22 cellular contexts compared by ENCODE assay signal in genomic region chr18:48910972-48911545, GRCh38.
"Had no signal": no experiment of that assay in that cellular context is flagged by ENCODE, and none has a peak within 500 bp of the region (broad histone marks: within the 10 kb centered on the region; RNA-seq: fewer than 3 reads in every experiment).

No MANE protein-coding gene starts in this region.

- H3K27me3 Mint-ChIP-seq: type B pancreatic cell had no signal

- H3K27me3 ChIP-seq: hepatocyte, spleen, testis had no signal

- H3K36me3 ChIP-seq: spleen, WERI-Rb-1 had no signal

- H3K79me2 ChIP-seq: hepatocyte had no signal

- H3K4me3 ChIP-seq: hepatocyte, spleen, testis had no signal

- H2AFZ ChIP-seq: hepatocyte had no signal

- H3K4me2 ChIP-seq: hepatocyte had no signal

- H3K36me3 Mint-ChIP-seq: immature natural killer cell, type B pancreatic cell had no signal

- H3K4me3 Mint-ChIP-seq: activated naive CD4-positive, alpha-beta T cell treated with anti-CD3 and anti-CD28 coated beads for 36 hours; activated T-cell treated with anti-CD3 and anti-CD28 coated beads, Interleukin-2, amount 50 U/mL, for 4 hours; immature natural killer cell; nephron; type B pancreatic cell had no signal

- H3K9me3 Mint-ChIP-seq: activated naive CD4-positive, alpha-beta T cell treated with anti-CD3 and anti-CD28 coated beads for 36 hours; activated naive CD8-positive, alpha-beta T cell treated with anti-CD3 and anti-CD28 coated beads, Interleukin-2, amount 10 ng/mL, durations not matched to agents 7 days and 5 days; activated T-cell treated with anti-CD3 and anti-CD28 coated beads, Interleukin-2, amount 50 U/mL, for 4 hours; activated T-helper 2 cell treated with anti-CD3 and anti-CD28 coated beads, Interferon-gamma antibody, Interleukin-2, Interleukin-4, amounts not matched to agents 10 μg/mL and 5 μg/mL and 100 μg/mL, durations not matched to agents 14 hours and 24 hours and 36 hours; immature natural killer cell; nephron; type B pancreatic cell had no signal

- H3K9me3 ChIP-seq: spleen, testis had no signal

- DNase-seq: activated CD8-positive, alpha-beta memory T cell treated with anti-CD3 and anti-CD28 coated beads for 24 hours; activated CD8-positive, alpha-beta memory T cell treated with anti-CD3 and anti-CD28 coated beads, Interleukin-2, amount 50 U/mL, for 4 hours; activated naive CD4-positive, alpha-beta T cell treated with anti-CD3 and anti-CD28 coated beads for 36 hours; activated naive CD8-positive, alpha-beta T cell treated with anti-CD3 and anti-CD28 coated beads, Interleukin-2, amount 10 ng/mL, durations not matched to agents 7 days and 5 days; activated T-cell treated with anti-CD3 and anti-CD28 coated beads, Interleukin-2, amount 50 U/mL, for 4 hours; amygdala; effector memory CD4-positive, alpha-beta T cell; foreskin melanocyte; immature natural killer cell; kidney glomerular epithelial cell; left ventricle myocardium superior; mammary epithelial cell; nucleus accumbens; spleen; stimulated activated CD4-positive, alpha-beta T cell treated with anti-CD3 and anti-CD28 coated beads, Interleukin-4, amount 100 ng/mL, for 1 hour; stimulated activated naive CD4-positive, alpha-beta T cell; testis; WERI-Rb-1 had no signal

- H3K4me1 ChIP-seq: testis had no signal

- H3K27ac Mint-ChIP-seq: activated naive CD4-positive, alpha-beta T cell treated with anti-CD3 and anti-CD28 coated beads for 36 hours; activated T-helper 2 cell treated with anti-CD3 and anti-CD28 coated beads, Interferon-gamma antibody, Interleukin-2, Interleukin-4, amounts not matched to agents 10 μg/mL and 5 μg/mL and 100 μg/mL, durations not matched to agents 14 hours and 24 hours and 36 hours; immature natural killer cell; type B pancreatic cell had no signal

- H3K27ac ChIP-seq: hepatocyte, spleen, testis, WERI-Rb-1 had no signal
